In genomic region chr13:26401069-26401468, GRCh38 we compare ENCODE assay signal across 23 cellular contexts.
DNase-seq lines count a peak whose midpoint lies in the region; ATAC-seq and TF ChIP-seq lines count a peak whose summit lies in the region.
"Had no signal": no experiment of that assay in that cellular context is flagged by ENCODE, and none has a peak within 500 bp of the region (broad histone marks: within the 10 kb centered on the region; RNA-seq: fewer than 3 reads in every experiment).

No MANE protein-coding gene starts in this region.

- no peaks in the 10 kb centered on the region for H3K79me2 ChIP-seq in KMS-11 (ENCODE audit: insufficient read depth, low read depth)
- no peaks in the 10 kb centered on the region for H3K79me2 ChIP-seq in MM.1S (ENCODE audit: low read length)

- peaks cover 15% of the 10 kb centered on the region for H3F3A ChIP-seq in MM.1S (ENCODE audit: insufficient read depth, low read length)

- no peaks in the 10 kb centered on the region for H3K9me3 Mint-ChIP-seq in progenitor cell of endocrine pancreas (ENCODE audit: low read depth)
- H3K9me3 Mint-ChIP-seq: CD14-positive monocyte; CD4-positive, alpha-beta memory T cell; CD4-positive, CD25-positive, alpha-beta regulatory T cell had no signal

- ATAC-seq in GM21619 (IDR thresholded peaks at IDR 0.05; ENCODE audit: unreplicated experiment) = no peak

- H3K4me3 ChIP-seq in KMS-11 (IDR thresholded peaks at IDR 0.05; ENCODE audit: insufficient read depth, low read depth, low read length) (no peak overlapping the region), MM.1S (ENCODE audit: low read length) (no peak overlapping the region)
- H3K4me3 ChIP-seq: BLaER1, GM12878 had no signal

- peaks cover 8% of the 10 kb centered on the region for H3K4me1 Mint-ChIP-seq in progenitor cell of endocrine pancreas (ENCODE audit: low read depth)
- H3K4me1 Mint-ChIP-seq: CD14-positive monocyte; CD4-positive, alpha-beta memory T cell; CD8-positive, alpha-beta memory T cell had no signal

- DNase-seq in MM.1S (no peak), progenitor cell of endocrine pancreas (ENCODE audit: low spot score, unreplicated experiment) (no peak)
- no peak for DNase-seq in activated CD4-positive, alpha-beta T cell treated with anti-CD3 and anti-CD28 coated beads for 48 hours
- DNase-seq: 8988T; ACHN; BE2C; C1 segment of cervical spinal cord; CD4-positive, alpha-beta memory T cell; CD4-positive, CD25-positive, alpha-beta regulatory T cell; CD8-positive, alpha-beta memory T cell; COR-L47; DMS 273 treated with DMSO at 0.1 percent for 48 hours; DMS153; DMS53; DMS79; DND-41; EL; GDM1 had no signal

- no peak for TF ChIP-seq CTCF in KMS-11 (conservative IDR thresholded peaks at IDR 0.05; ENCODE audit: low read depth, low read length)
- no peak for TF ChIP-seq CTCF in MM.1S (IDR thresholded peaks at IDR 0.05; ENCODE audit: low read length)
- no peak for TF ChIP-seq CTCF in progenitor cell of endocrine pancreas (IDR thresholded peaks at IDR 0.05; ENCODE audit: unreplicated experiment)

- H3K9me2 ChIP-seq in MM.1S (replicated peaks; ENCODE audit: insufficient read depth, low read length) = no peaks in the 10 kb centered on the region

- no peaks in the 10 kb centered on the region for H3K27me3 ChIP-seq in KMS-11 (ENCODE audit: insufficient read depth, low read depth)
- H3K27me3 ChIP-seq in MM.1S (replicated peaks; ENCODE audit: insufficient read depth, low read length) = no peaks in the 10 kb centered on the region
- H3K27me3 ChIP-seq: BE2C, BLaER1 had no signal

- H3K4me1 ChIP-seq in KMS-11 (ENCODE audit: low read depth, poor library complexity, severe bottlenecking) = peaks cover 47% of the 10 kb centered on the region
- H3K4me1 ChIP-seq in MM.1S (ENCODE audit: low read length) = peaks cover 33% of the 10 kb centered on the region
- H3K4me1 ChIP-seq: BE2C, BLaER1 had no signal

- H2AFZ ChIP-seq in KMS-11 (ENCODE audit: low read depth) (no peak overlapping the region), MM.1S (ENCODE audit: low read length) (peak overlapping the region; percentile 11; the same call in 1 of the 2 replicates)

- peaks cover 3% of the 10 kb centered on the region for H3K36me3 Mint-ChIP-seq in progenitor cell of endocrine pancreas (ENCODE audit: insufficient read depth)

- H3K9me3 ChIP-seq in MM.1S (replicated peaks; ENCODE audit: insufficient read depth, low read length) = no peaks in the 10 kb centered on the region
- H3K9me3 ChIP-seq: BE2C, BLaER1 had no signal

- H3K36me3 ChIP-seq in KMS-11 (ENCODE audit: insufficient read depth) (no peaks in the 10 kb centered on the region), MM.1S (replicated peaks; ENCODE audit: insufficient read depth, low read length) (no peaks in the 10 kb centered on the region)

- no peak overlapping the region for H3K4me3 Mint-ChIP-seq in progenitor cell of endocrine pancreas (ENCODE audit: low read depth)
- H3K4me3 Mint-ChIP-seq: CD14-positive monocyte; CD4-positive, alpha-beta memory T cell; CD4-positive, CD25-positive, alpha-beta regulatory T cell; CD8-positive, alpha-beta memory T cell had no signal

- H3K27ac ChIP-seq in KMS-11 (peak overlapping the region; percentile 83), MM.1S (ENCODE audit: low read length) (peak overlapping the region; percentile 56; the same call in 1 of the 2 replicates)
- H3K27ac ChIP-seq: BLaER1 had no signal

- H4K20me1 ChIP-seq in KMS-11 (ENCODE audit: insufficient read depth) (no peaks in the 10 kb centered on the region), MM.1S (ENCODE audit: insufficient read depth, low read length) (no peaks in the 10 kb centered on the region)
- H4K20me1 ChIP-seq: BLaER1 had no signal

- no peaks in the 10 kb centered on the region for H3K27me3 Mint-ChIP-seq in progenitor cell of endocrine pancreas
- H3K27me3 Mint-ChIP-seq: CD4-positive, alpha-beta memory T cell; CD4-positive, CD25-positive, alpha-beta regulatory T cell; CD8-positive, alpha-beta memory T cell had no signal

- peak overlapping the region; percentile 45 for H3K27ac Mint-ChIP-seq in progenitor cell of endocrine pancreas
- H3K27ac Mint-ChIP-seq: CD14-positive monocyte; CD4-positive, alpha-beta memory T cell; CD4-positive, CD25-positive, alpha-beta regulatory T cell; CD8-positive, alpha-beta memory T cell had no signal

- H3K9ac ChIP-seq in KMS-11 = peak overlapping the region; percentile 40; the same call in 1 of the 2 replicates
- no peak overlapping the region for H3K9ac ChIP-seq in MM.1S (ENCODE audit: low read length)
- H3K9ac ChIP-seq: BLaER1 had no signal

- peak overlapping the region; percentile 79 for H3K4me2 ChIP-seq in KMS-11
- peak overlapping the region; percentile 32 for H3K4me2 ChIP-seq in MM.1S (ENCODE audit: low read depth, low read length)
- H3K4me2 ChIP-seq: BLaER1 had no signal
